In the genomic region with DNA sequence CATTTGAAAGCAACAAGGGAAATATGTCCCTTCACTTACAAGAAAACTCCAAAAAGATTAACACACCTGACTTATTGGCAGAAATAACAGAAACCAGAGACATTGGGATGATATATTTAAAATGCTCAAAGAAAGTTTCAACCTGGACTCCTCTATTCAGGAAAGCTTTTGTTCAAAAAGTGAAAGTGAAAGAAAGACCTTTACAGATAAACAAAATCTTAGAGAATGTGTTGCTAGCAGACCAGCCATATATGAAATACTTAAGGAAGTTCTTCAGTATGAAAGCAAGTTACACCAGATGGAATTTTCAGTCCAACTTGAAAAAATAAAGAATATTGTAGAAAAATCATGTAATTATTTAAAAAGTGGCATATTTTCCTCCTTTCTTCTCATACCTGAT, we compare ENCODE assay signal across 13 cellular contexts.
DNase-seq lines count a peak whose midpoint lies in the region; ATAC-seq and TF ChIP-seq lines count a peak whose summit lies in the region.
"Had no signal": no experiment of that assay in that cellular context is flagged by ENCODE, and none has a peak within 500 bp of the region (broad histone marks: within the 10 kb centered on the region; RNA-seq: fewer than 3 reads in every experiment).

No MANE protein-coding gene starts in this region.

- peak overlapping the region; percentile 47 for H3K4me2 ChIP-seq in BLaER1

- H3K36me3 ChIP-seq in BLaER1 (no peaks in the 10 kb centered on the region), Panc1 (ENCODE audit: control insufficient read depth, insufficient read depth, low read length) (no peaks in the 10 kb centered on the region), transverse colon (no peaks in the 10 kb centered on the region)
- H3K36me3 ChIP-seq: neutrophil, tibial nerve had no signal

- TF ChIP-seq EP300 in transverse colon (IDR thresholded peaks at IDR 0.05; ENCODE audit: low read depth), result no peak

- H3K4me3 ChIP-seq in BLaER1 (no peak overlapping the region), Panc1 (ENCODE audit: low read depth in 2 of 2, low read length in 2 of 2) (no peak overlapping the region), transverse colon (no peak overlapping the region)
- H3K4me3 ChIP-seq: tibial nerve had no signal

- H3K4me1 ChIP-seq in BLaER1 (peaks cover 12% of the 10 kb centered on the region; the same call in 1 of the 2 replicates), Panc1 (ENCODE audit: control insufficient read depth, insufficient read depth, low read length) (no peaks in the 10 kb centered on the region; the same call in 1 of the 2 replicates), transverse colon (no peaks in the 10 kb centered on the region)
- H3K4me1 ChIP-seq: tibial nerve had no signal

- H3K27ac ChIP-seq in BLaER1 (peak overlapping the region; percentile 38; the same call in 1 of the 2 replicates), Panc1 (ENCODE audit: low read length) (peak overlapping the region; percentile 69), transverse colon (no peak overlapping the region)
- H3K27ac ChIP-seq: neutrophil, tibial nerve had no signal

- no peak overlapping the region for H3K9ac ChIP-seq in BLaER1

- DNase-seq in Panc1 (ENCODE audit: low read depth, low spot score) (no peak), glomerular visceral epithelial cell (ENCODE audit: extremely low spot score) (peak; percentile 6), cortex of kidney (lab: John Stamatoyannopoulos, UW) (no peak), GM10248 (ENCODE audit: extremely low spot score) (no peak), transverse colon (no peak)
- DNase-seq in activated effector memory CD4-positive, alpha-beta T cell treated with anti-CD3 and anti-CD28 coated beads, Interleukin-2, amount 50 U/mL, for 16 hours, result no peak
- DNase-seq: central memory CD4-positive, alpha-beta T cell; hypothalamus; SHP77 treated with DMSO at 0.1 percent for 48 hours had no signal

- H3K9me3 ChIP-seq in BLaER1, result peaks cover 18% of the 10 kb centered on the region
- no peaks in the 10 kb centered on the region; the same call in 1 of the 2 replicates for H3K9me3 ChIP-seq in Panc1 (ENCODE audit: control insufficient read depth, insufficient read depth, low read depth, low read length)
- peaks cover 0 to 11% of the 10 kb centered on the region in 2 donors for H3K9me3 ChIP-seq in transverse colon
- H3K9me3 ChIP-seq: neutrophil had no signal

- no peaks in the 10 kb centered on the region for H4K20me1 ChIP-seq in BLaER1

- TF ChIP-seq POLR2A in transverse colon (IDR thresholded peaks at IDR 0.05), result no peak

- no TSS peak for BruUV-seq in Panc1 (replicated peaks; lab: Mats Ljungman, UMichigan)

- in situ Hi-C loops in Panc1 (cut with HindIII; ENCODE audit: low pct_unique_long_range_greater_than_20kb, low sequenced_read_pairs), result no loop called here
- in situ Hi-C loops in transverse colon (cut with MboI; ENCODE audit: low pct_ligation_motif_present in 1 of 4, low pct_unique_long_range_greater_than_20kb in 1 of 4, low sequenced_read_pairs in 3 of 4), result no loop called here

- TF ChIP-seq CTCF in Panc1 (IDR thresholded peaks at IDR 0.05), result no peak
- no peak for TF ChIP-seq CTCF in GM10248 (IDR thresholded peaks at IDR 0.05; ENCODE audit: control extremely low read depth, extremely low read depth, low read depth, missing control alignments)
- TF ChIP-seq CTCF in transverse colon (IDR thresholded peaks at IDR 0.05), result no peak

- ATAC-seq in GM21786 (IDR thresholded peaks at IDR 0.05; ENCODE audit: unreplicated experiment), result peak; percentile 59
- ATAC-seq in Panc1, result no peak

- POLR2A ChIA-PET in Panc1 (lab: Charles Lee) (no interaction called here), GM10248 (lab: Yijun Ruan, JAX) (no interaction called here)

- H3K27me3 ChIP-seq in BLaER1 (no peaks in the 10 kb centered on the region), Panc1 (ENCODE audit: control insufficient read depth, insufficient read depth, low read length) (no peaks in the 10 kb centered on the region), transverse colon (no peaks in the 10 kb centered on the region)
- H3K27me3 ChIP-seq: neutrophil, tibial nerve had no signal

- CTCF ChIA-PET in Panc1 (lab: Charles Lee), result no interaction called here
- CTCF ChIA-PET in GM10248 (lab: Yijun Ruan, JAX), result interaction anchor here (1.5 kb wide), 1 partner anchor 12 kb away, joined by 3 read pairs; no protein-coding TSS in a partner anchor

- intact Hi-C loops in Panc1 (cut with micrococcal nuclease; ENCODE audit: unreplicated experiment) (no loop called here), transverse colon (cut with DNase I; ENCODE audit: low total_unique reads) (no loop called here)

Comparison
In these comparisons a context has a peak if more than half of its experiments do, and no peak if none do; other contexts are left out.
1. H3K27ac ChIP-seq: peak in BLaER1 (single experiment) and Panc1 (single experiment); none in transverse colon (0 of 4).